ENCODE assay signal across 25 cellular contexts in genomic region chr6:157076427-157076774, GRCh38.
DNase-seq lines count a peak whose midpoint lies in the region; ATAC-seq and TF ChIP-seq lines count a peak whose summit lies in the region.
"Had no signal": no experiment of that assay in that cellular context is flagged by ENCODE, and none has a peak within 500 bp of the region (broad histone marks: within the 10 kb centered on the region; RNA-seq: fewer than 3 reads in every experiment).

No MANE protein-coding gene starts in this region.

- H3K4me1 ChIP-seq in Karpas-422 (ENCODE audit: low read length) = peaks cover 95% of the 10 kb centered on the region
- H3K4me1 ChIP-seq: upper lobe of right lung had no signal

- no peak overlapping the region for H3K4me3 ChIP-seq in Karpas-422 (ENCODE audit: low read length)
- H3K4me3 ChIP-seq: cardiac muscle cell, GM23338, suprapubic skin, upper lobe of right lung had no signal

- H3K9me3 Mint-ChIP-seq in natural killer cell treated with Interleukin-12 subunit alpha and Interleukin-12 subunit beta and Interleukin-15 and Interleukin-18, amount 100 ng/mL, for 72 hours = no peaks in the 10 kb centered on the region
- H3K9me3 Mint-ChIP-seq in natural killer cell = no peaks in the 10 kb centered on the region
- no peaks in the 10 kb centered on the region for H3K9me3 Mint-ChIP-seq in activated naive CD8-positive, alpha-beta T cell (ENCODE audit: low read depth)
- H3K9me3 Mint-ChIP-seq in stimulated activated memory B cell treated with anti-CD40 and anti-IgM and Interleukin-4, amounts not matched to agents 10 μg/mL and 1 μg/mL and 100 μg/mL, for 72 hours = no peaks in the 10 kb centered on the region
- peaks cover 0 to 4% of the 10 kb centered on the region in 2 donors for H3K9me3 Mint-ChIP-seq in stimulated activated naive B cell treated with anti-CD40 and anti-IgM and Interleukin-4, amounts not matched to agents 10 μg/mL and 1 μg/mL and 100 μg/mL, for 72 hours
- H3K9me3 Mint-ChIP-seq: CD14-positive monocyte, GM23338, HFFc6 had no signal

- 0 out of 2 replicates have a peak, but pooled peaks cover 5% of the 10 kb centered on the region for H3K36me3 ChIP-seq in Karpas-422 (ENCODE audit: insufficient read depth, low read length)
- H3K36me3 ChIP-seq: cardiac muscle cell, suprapubic skin, upper lobe of right lung had no signal

- no peak overlapping the region for H2AFZ ChIP-seq in Karpas-422 (ENCODE audit: low read length)
- H2AFZ ChIP-seq: GM23338 had no signal

- H3K27ac Mint-ChIP-seq in natural killer cell treated with Interleukin-12 subunit alpha and Interleukin-12 subunit beta and Interleukin-15 and Interleukin-18, amount 100 ng/mL, for 72 hours = peak overlapping the region; percentile 90 to 93
- H3K27ac Mint-ChIP-seq in natural killer cell = no peak overlapping the region
- peak overlapping the region; percentile 87 for H3K27ac Mint-ChIP-seq in activated naive CD8-positive, alpha-beta T cell
- H3K27ac Mint-ChIP-seq in stimulated activated memory B cell treated with anti-CD40 and anti-IgM and Interleukin-4, amounts not matched to agents 10 μg/mL and 1 μg/mL and 100 μg/mL, for 72 hours = peak overlapping the region; percentile 84
- no peak overlapping the region for H3K27ac Mint-ChIP-seq in stimulated activated naive B cell treated with anti-CD40 and anti-IgM and Interleukin-4, amounts not matched to agents 10 μg/mL and 1 μg/mL and 100 μg/mL, for 72 hours
- H3K27ac Mint-ChIP-seq: CD14-positive monocyte, GM23338 had no signal

- H3K36me3 Mint-ChIP-seq in natural killer cell treated with Interleukin-12 subunit alpha and Interleukin-12 subunit beta and Interleukin-15 and Interleukin-18, amount 100 ng/mL, for 72 hours = no peaks in the 10 kb centered on the region
- no peaks in the 10 kb centered on the region for H3K36me3 Mint-ChIP-seq in natural killer cell
- peaks cover 19% of the 10 kb centered on the region for H3K36me3 Mint-ChIP-seq in activated naive CD8-positive, alpha-beta T cell
- H3K36me3 Mint-ChIP-seq in stimulated activated memory B cell treated with anti-CD40 and anti-IgM and Interleukin-4, amounts not matched to agents 10 μg/mL and 1 μg/mL and 100 μg/mL, for 72 hours = peaks cover 25% of the 10 kb centered on the region
- peaks cover 4 to 23% of the 10 kb centered on the region in 2 donors for H3K36me3 Mint-ChIP-seq in stimulated activated naive B cell treated with anti-CD40 and anti-IgM and Interleukin-4, amounts not matched to agents 10 μg/mL and 1 μg/mL and 100 μg/mL, for 72 hours

- H3K9me2 ChIP-seq in Karpas-422 (replicated peaks; ENCODE audit: insufficient read depth, low read length) = no peaks in the 10 kb centered on the region

- no peak for DNase-seq in natural killer cell treated with Interleukin-12 subunit alpha and Interleukin-12 subunit beta and Interleukin-15 and Interleukin-18, amount 100 ng/mL, for 72 hours (ENCODE audit: low spot score)
- DNase-seq in natural killer cell (no peak), Karpas-422 (no peak)
- DNase-seq in stimulated activated naive B cell treated with anti-CD40 and anti-IgM and Interleukin-4, amounts not matched to agents 10 μg/mL and 1 μg/mL and 100 μg/mL, for 72 hours = no peak
- DNase-seq: Calu3; cortex of kidney; DND-41; effector memory CD4-positive, alpha-beta T cell; GF-D8; HFFc6; hypothalamus; mammary epithelial cell; NCI-H1092 treated with DMSO at 0.1 percent for 48 hours; NCI-H1694 treated with DMSO at 0.1 percent for 48 hours; NCI-H446 treated with DMSO at 0.1 percent for 48 hours; NCI-H774; stimulated activated CD4-positive, alpha-beta T cell treated with anti-CD3 and anti-CD28 coated beads, Interleukin-4, amount 100 ng/mL, for 24 hours; upper lobe of right lung had no signal

- H3K27me3 ChIP-seq in Karpas-422 (ENCODE audit: low read length) = no peaks in the 10 kb centered on the region
- H3K27me3 ChIP-seq: cardiac muscle cell, suprapubic skin, upper lobe of right lung had no signal

- TF ChIP-seq CTCF in natural killer cell (IDR thresholded peaks at IDR 0.05) = no peak

- H4K20me1 ChIP-seq in Karpas-422 (ENCODE audit: insufficient read depth, low read depth, low read length) = no peaks in the 10 kb centered on the region

- no peak for ATAC-seq in natural killer cell treated with Interleukin-12 subunit alpha and Interleukin-12 subunit beta and Interleukin-15 and Interleukin-18, amount 100 ng/mL, for 72 hours
- ATAC-seq in natural killer cell = no peak
- ATAC-seq in stimulated activated memory B cell treated with anti-CD40 and anti-IgM and Interleukin-4, amounts not matched to agents 10 μg/mL and 1 μg/mL and 100 μg/mL, for 72 hours = no peak
- ATAC-seq in GM18907 (IDR thresholded peaks at IDR 0.05; ENCODE audit: unreplicated experiment) = no peak
- no peak for ATAC-seq in stimulated activated naive B cell treated with anti-CD40 and anti-IgM and Interleukin-4, amounts not matched to agents 10 μg/mL and 1 μg/mL and 100 μg/mL, for 72 hours (replicated peaks)
- ATAC-seq: GM23338 had no signal

- peaks cover 98% of the 10 kb centered on the region for H3K79me2 ChIP-seq in Karpas-422 (ENCODE audit: low read length)

- H3K27me3 Mint-ChIP-seq in natural killer cell treated with Interleukin-12 subunit alpha and Interleukin-12 subunit beta and Interleukin-15 and Interleukin-18, amount 100 ng/mL, for 72 hours = no peaks in the 10 kb centered on the region
- no peaks in the 10 kb centered on the region for H3K27me3 Mint-ChIP-seq in natural killer cell (ENCODE audit: low read depth in 2 of 2)
- H3K27me3 Mint-ChIP-seq in activated naive CD8-positive, alpha-beta T cell = no peaks in the 10 kb centered on the region
- no peaks in the 10 kb centered on the region for H3K27me3 Mint-ChIP-seq in stimulated activated memory B cell treated with anti-CD40 and anti-IgM and Interleukin-4, amounts not matched to agents 10 μg/mL and 1 μg/mL and 100 μg/mL, for 72 hours
- H3K27me3 Mint-ChIP-seq in stimulated activated naive B cell treated with anti-CD40 and anti-IgM and Interleukin-4, amounts not matched to agents 10 μg/mL and 1 μg/mL and 100 μg/mL, for 72 hours = no peaks in the 10 kb centered on the region

- H3K9ac ChIP-seq in Karpas-422 (ENCODE audit: low read length) = no peak overlapping the region

- H3K27ac ChIP-seq in Karpas-422 (ENCODE audit: low read length) = peak overlapping the region; percentile 94
- H3K27ac ChIP-seq: cardiac muscle cell, suprapubic skin, upper lobe of right lung had no signal

- intact Hi-C loops in natural killer cell (cut with micrococcal nuclease) = no loop called here

- H3K4me2 ChIP-seq in Karpas-422 (ENCODE audit: low read depth, low read length, poor library complexity, severe bottlenecking) = peak overlapping the region; percentile 87
- H3K4me2 ChIP-seq: GM23338 had no signal

- no peaks in the 10 kb centered on the region for H3K9me3 ChIP-seq in Karpas-422 (ENCODE audit: low read length)
- H3K9me3 ChIP-seq: suprapubic skin, upper lobe of right lung had no signal

- H3K4me1 Mint-ChIP-seq in natural killer cell treated with Interleukin-12 subunit alpha and Interleukin-12 subunit beta and Interleukin-15 and Interleukin-18, amount 100 ng/mL, for 72 hours (ENCODE audit: low read depth in 2 of 2) = peaks cover 24 to 46% of the 10 kb centered on the region in 2 donors
- H3K4me1 Mint-ChIP-seq in natural killer cell = peaks cover 41 to 43% of the 10 kb centered on the region in 2 donors
- H3K4me1 Mint-ChIP-seq in activated naive CD8-positive, alpha-beta T cell (ENCODE audit: low read depth) = peaks cover 58% of the 10 kb centered on the region
- H3K4me1 Mint-ChIP-seq in stimulated activated memory B cell treated with anti-CD40 and anti-IgM and Interleukin-4, amounts not matched to agents 10 μg/mL and 1 μg/mL and 100 μg/mL, for 72 hours = peaks cover 62% of the 10 kb centered on the region
- peaks cover 29 to 71% of the 10 kb centered on the region in 2 donors for H3K4me1 Mint-ChIP-seq in stimulated activated naive B cell treated with anti-CD40 and anti-IgM and Interleukin-4, amounts not matched to agents 10 μg/mL and 1 μg/mL and 100 μg/mL, for 72 hours

- peak overlapping the region; percentile 78 for H3K4me3 Mint-ChIP-seq in natural killer cell treated with Interleukin-12 subunit alpha and Interleukin-12 subunit beta and Interleukin-15 and Interleukin-18, amount 100 ng/mL, for 72 hours
- H3K4me3 Mint-ChIP-seq in natural killer cell = no peak overlapping the region
- no peak overlapping the region for H3K4me3 Mint-ChIP-seq in activated naive CD8-positive, alpha-beta T cell
- H3K4me3 Mint-ChIP-seq in stimulated activated memory B cell treated with anti-CD40 and anti-IgM and Interleukin-4, amounts not matched to agents 10 μg/mL and 1 μg/mL and 100 μg/mL, for 72 hours = no peak overlapping the region
- peak overlapping the region in 1 of 2 donors; percentile 59 for H3K4me3 Mint-ChIP-seq in stimulated activated naive B cell treated with anti-CD40 and anti-IgM and Interleukin-4, amounts not matched to agents 10 μg/mL and 1 μg/mL and 100 μg/mL, for 72 hours
- H3K4me3 Mint-ChIP-seq: CD14-positive monocyte, GM23338 had no signal

Comparison
In these comparisons a context has a peak if more than half of its experiments do, and no peak if none do; other contexts are left out.
1. H3K27ac Mint-ChIP-seq: peak in natural killer cell treated with Interleukin-12 subunit alpha and Interleukin-12 subunit beta and Interleukin-15 and Interleukin-18, amount 100 ng/mL, for 72 hours (2 of 2), activated naive CD8-positive, alpha-beta T cell (single experiment) and stimulated activated memory B cell treated with anti-CD40 and anti-IgM and Interleukin-4, amounts not matched to agents 10 μg/mL and 1 μg/mL and 100 μg/mL, for 72 hours (single experiment); none in natural killer cell (0 of 2) and stimulated activated naive B cell treated with anti-CD40 and anti-IgM and Interleukin-4, amounts not matched to agents 10 μg/mL and 1 μg/mL and 100 μg/mL, for 72 hours (single experiment).